Comparison of ENCODE assay signal across 11 cellular contexts in the genomic region with DNA sequence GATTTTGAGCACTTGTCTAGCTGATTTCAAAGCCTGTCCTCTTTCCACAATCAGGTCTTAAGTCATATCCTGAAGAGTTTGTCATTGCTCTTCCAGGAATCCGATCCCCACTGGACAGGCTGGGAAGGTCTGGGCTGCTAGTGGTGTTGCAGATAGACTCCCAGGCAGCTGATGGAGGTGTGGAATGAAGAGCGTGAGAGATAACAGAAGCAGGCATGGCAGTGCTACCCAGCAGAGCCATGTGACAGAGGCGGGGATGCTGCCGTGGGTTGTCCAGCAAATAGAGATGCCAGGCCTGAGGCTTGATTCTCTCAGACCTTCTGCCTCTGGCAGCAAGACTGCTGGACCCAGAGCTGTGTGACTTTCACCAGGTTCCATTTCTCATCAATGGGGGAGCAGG.
DNase-seq lines count a peak whose midpoint lies in the region; ATAC-seq and TF ChIP-seq lines count a peak whose summit lies in the region.
"Had no signal": no experiment of that assay in that cellular context is flagged by ENCODE, and none has a peak within 500 bp of the region (broad histone marks: within the 10 kb centered on the region; RNA-seq: fewer than 3 reads in every experiment).

No MANE protein-coding gene starts in this region.

- intact Hi-C loops in Right ventricle myocardium inferior (cut with DNase I): no loop called here
- intact Hi-C loops in cardiac septum (cut with DNase I): loop anchor here (5.0 kb wide), 2 partner anchors 41 to 256 kb away; no protein-coding TSS in a partner anchor

- TF ChIP-seq CTCF in gastroesophageal sphincter (IDR thresholded peaks at IDR 0.05): no peak

- peaks cover 6% of the 10 kb centered on the region for H3K4me1 Mint-ChIP-seq in T-helper 17 cell

- no peak for DNase-seq in Right ventricle myocardium inferior (ENCODE audit: missing footprints)
- DNase-seq in cardiac septum (ENCODE audit: low spot score): no peak
- DNase-seq in neuronal stem cell (ENCODE audit: low spot score): no peak
- no peak for DNase-seq in NK-92 treated with Interleukin-12 subunit alpha and Interleukin-12 subunit beta, amount 100 ng/mL, for 24 hours (lab: John Stamatoyannopoulos, UW)
- no peak for DNase-seq in T-helper 17 cell
- DNase-seq in HuH-7 (ENCODE audit: low spot score): no peak
- DNase-seq: 8988T, SIG-M5 had no signal

- H3K9ac ChIP-seq in neuronal stem cell (ENCODE audit: low read depth, low read length, poor library complexity): no peak overlapping the region

- H3K36me3 Mint-ChIP-seq in T-helper 17 cell (ENCODE audit: low read depth): peaks cover 3% of the 10 kb centered on the region
- H3K36me3 Mint-ChIP-seq: activated naive CD4-positive, alpha-beta T cell treated with anti-CD3 and anti-CD28 coated beads, Interleukin-2, amount 50 U/mL, for 72 hours had no signal

- H2AK5ac ChIP-seq in neuronal stem cell (ENCODE audit: low read depth, low read length): no peak overlapping the region

- no peak overlapping the region for H4K91ac ChIP-seq in neuronal stem cell (ENCODE audit: low read depth, low read length, poor library complexity)

- H3K4ac ChIP-seq in neuronal stem cell (ENCODE audit: low read length): no peak overlapping the region

- peak overlapping the region; percentile 57 for H3K14ac ChIP-seq in neuronal stem cell (ENCODE audit: low read length)

- H2AFZ ChIP-seq in neuronal stem cell (ENCODE audit: low read length): no peak overlapping the region

- H3K9me3 ChIP-seq in gastroesophageal sphincter: no peaks in the 10 kb centered on the region
- H3K9me3 ChIP-seq in neuronal stem cell (replicated peaks in 1 of 2; ENCODE audit: control insufficient read depth in 2 of 2, insufficient read depth in 1 of 2, low read depth in 1 of 2, low read length in 2 of 2): no peaks in the 10 kb centered on the region
- H3K9me3 ChIP-seq in T-helper 17 cell (ENCODE audit: control insufficient read depth, low read length, poor library complexity, severe bottlenecking): no peaks in the 10 kb centered on the region

- H3K27me3 ChIP-seq in gastroesophageal sphincter: no peaks in the 10 kb centered on the region
- peaks cover 0 to 14% (median 0%) of the 10 kb centered on the region in 3 experiments for H3K27me3 ChIP-seq in neuronal stem cell (ENCODE audit: control insufficient read depth in 3 of 3, insufficient read depth in 3 of 3, low read depth in 1 of 3, low read length in 3 of 3)

- H3K18ac ChIP-seq in neuronal stem cell (ENCODE audit: low read length): peak overlapping the region; percentile 48

- 75 to 80% methylated on average over 1 to 2 of the region's 4 CpGs for WGBS in gastroesophageal sphincter (ENCODE audit: low coverage in 1 of 2), 2 donors
- WGBS in neuronal stem cell (ENCODE audit: extremely low coverage in 2 of 2, insufficient read length in 2 of 2, insufficient replicate concordance in 1 of 2), 2 donors: no CpG with 5 or more reads among the region's 4 CpGs

- H2BK120ac ChIP-seq in neuronal stem cell (ENCODE audit: low read depth, low read length): no peak overlapping the region

- H3K27ac ChIP-seq in gastroesophageal sphincter (peak overlapping the region in 3 of 4 donors; percentile 59 to 66 (median 61)), neuronal stem cell (replicated peaks; ENCODE audit: low read length) (no peak overlapping the region)

- no peak overlapping the region for H3K27ac Mint-ChIP-seq in T-helper 17 cell
- H3K27ac Mint-ChIP-seq: activated naive CD4-positive, alpha-beta T cell treated with anti-CD3 and anti-CD28 coated beads, Interleukin-2, amount 50 U/mL, for 72 hours had no signal

- H3K36me3 ChIP-seq in gastroesophageal sphincter: no peaks in the 10 kb centered on the region
- no peaks in the 10 kb centered on the region for H3K36me3 ChIP-seq in neuronal stem cell (replicated peaks in 1 of 2; ENCODE audit: control insufficient read depth in 2 of 2, insufficient read depth in 2 of 2, low read length in 2 of 2)

- H3K27me3 Mint-ChIP-seq in T-helper 17 cell: peaks cover 30% of the 10 kb centered on the region

- H3K4me3 Mint-ChIP-seq in T-helper 17 cell: no peak overlapping the region

- H2BK12ac ChIP-seq in neuronal stem cell (ENCODE audit: low read length): no peak overlapping the region

- H3K79me1 ChIP-seq in neuronal stem cell (ENCODE audit: low read depth, low read length): no peaks in the 10 kb centered on the region

- TF ChIP-seq POLR2A in gastroesophageal sphincter (IDR thresholded peaks at IDR 0.05): no peak

- H2BK15ac ChIP-seq in neuronal stem cell (ENCODE audit: low read length): no peak overlapping the region

- no peak overlapping the region for H3K4me2 ChIP-seq in neuronal stem cell (ENCODE audit: insufficient read depth, low read length, poor library complexity, severe bottlenecking)

- no peak overlapping the region for H2BK5ac ChIP-seq in neuronal stem cell (ENCODE audit: low read length)

- ATAC-seq in Right ventricle myocardium inferior (peak; percentile 85), gastroesophageal sphincter (peak; percentile 19), GM21515 (IDR thresholded peaks at IDR 0.05; ENCODE audit: unreplicated experiment) (no peak), T-helper 17 cell (no peak)
- ATAC-seq: activated naive CD4-positive, alpha-beta T cell treated with anti-CD3 and anti-CD28 coated beads, Interleukin-2, amount 50 U/mL, for 72 hours had no signal

- H4K8ac ChIP-seq in neuronal stem cell (ENCODE audit: low read depth, low read length): no peak overlapping the region

- no peak overlapping the region for H3K4me3 ChIP-seq in gastroesophageal sphincter
- no peak overlapping the region for H3K4me3 ChIP-seq in neuronal stem cell (ENCODE audit: low read length in 2 of 2)

- peaks cover 0 to 44% (median 6%) of the 10 kb centered on the region in 3 donors for H3K4me1 ChIP-seq in gastroesophageal sphincter
- peaks cover 0 to 4% of the 10 kb centered on the region in 2 donors for H3K4me1 ChIP-seq in neuronal stem cell (ENCODE audit: control insufficient read depth in 2 of 2, insufficient read depth in 1 of 2, low read depth in 1 of 2, low read length in 2 of 2)

- no peak overlapping the region for H3K23ac ChIP-seq in neuronal stem cell (ENCODE audit: low read depth, low read length, poor library complexity)

- no peak for TF ChIP-seq EP300 in gastroesophageal sphincter (IDR thresholded peaks at IDR 0.05)

Comparison
In these comparisons a context has a peak if more than half of its experiments do, and no peak if none do; other contexts are left out.
1. ATAC-seq: peak in Right ventricle myocardium inferior (single experiment) and gastroesophageal sphincter (single experiment); none in GM21515 (single experiment) and T-helper 17 cell (single experiment).